Comparison of ENCODE assay signal across 11 cellular contexts in the genomic region with DNA sequence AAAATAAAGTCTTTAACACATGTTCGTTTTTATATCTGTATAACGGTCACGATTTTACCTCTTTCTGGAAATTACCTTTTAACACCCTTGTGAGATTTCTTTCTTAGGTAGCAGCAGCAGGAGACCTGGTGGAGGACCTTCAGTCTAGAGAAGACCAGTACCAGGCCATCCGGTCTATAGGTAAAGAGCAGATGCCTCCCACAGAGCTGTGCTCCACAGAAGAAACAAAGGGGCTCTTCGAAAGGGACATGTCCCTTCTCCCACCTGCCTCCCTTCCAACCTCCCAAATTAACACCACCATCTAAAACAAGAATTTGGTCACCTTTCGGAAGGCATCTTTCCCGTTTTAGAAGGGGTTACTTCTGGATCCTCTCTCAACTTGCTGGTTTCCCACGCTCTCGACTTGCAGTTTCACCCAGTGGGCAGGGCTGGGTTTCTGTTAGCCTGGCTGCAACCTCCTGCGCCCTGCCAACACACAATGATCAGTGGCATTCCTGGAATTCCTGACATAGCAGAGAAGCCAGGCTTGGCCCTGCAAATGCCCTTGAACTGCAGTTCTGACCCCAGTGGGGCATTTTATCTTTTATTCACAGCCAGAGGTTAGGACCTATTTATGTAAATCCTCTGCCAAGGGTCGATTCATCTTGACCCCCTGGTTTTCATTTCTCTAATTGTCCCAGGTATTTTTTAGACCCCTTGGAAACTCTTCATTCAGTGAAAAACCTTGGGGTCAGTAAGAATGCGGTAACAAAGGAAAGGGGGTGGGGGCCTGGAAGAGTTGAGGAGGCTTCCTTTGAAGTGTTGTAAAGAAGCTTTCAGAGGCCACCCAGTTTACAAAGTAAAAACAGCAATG.
DNase-seq lines count a peak whose midpoint lies in the region; ATAC-seq, FAIRE-seq and TF ChIP-seq lines count a peak whose summit lies in the region.
"Had no signal": no experiment of that assay in that cellular context is flagged by ENCODE, and none has a peak within 500 bp of the region (broad histone marks: within the 10 kb centered on the region; RNA-seq: fewer than 3 reads in every experiment).

No MANE protein-coding gene starts in this region.

- TF ChIP-seq RAD21 in HepG2 (CRISPR knock-in tag; IDR thresholded peaks at IDR 0.05), result no peak

- no peak overlapping the region for H2AFZ ChIP-seq in HepG2 (ENCODE audit: low read length)

- peaks cover 68% of the 10 kb centered on the region for H3K4me1 ChIP-seq in HepG2 (ENCODE audit: insufficient read depth, low read length)
- H3K4me1 ChIP-seq: BLaER1 treated with 17β-estradiol and CSF1 and Interleukin-3, amounts not matched to agents 10 nM and 100 nM had no signal

- H3K27ac ChIP-seq in coronary artery (peak overlapping the region in 1 of 2 donors; percentile 80), HepG2 (ENCODE audit: extremely low read length, insufficient read depth, low read length) (peak overlapping the region; percentile 100)
- H3K27ac ChIP-seq: BLaER1 treated with 17β-estradiol and CSF1 and Interleukin-3, amounts not matched to agents 10 nM and 100 nM had no signal

- H3K9me3 ChIP-seq in HepG2 (ENCODE audit: low read length), result no peaks in the 10 kb centered on the region

- H3K4me3 ChIP-seq in coronary artery, result peak overlapping the region; percentile 28
- H3K4me3 ChIP-seq in HepG2 (replicated peaks in 1 of 3; ENCODE audit: insufficient read depth in 1 of 3, low read depth in 2 of 3, low read length in 3 of 3), result peak overlapping the region; percentile 54 to 68 (median 63)
- H3K4me3 ChIP-seq: BLaER1 treated with 17β-estradiol and CSF1 and Interleukin-3, amounts not matched to agents 10 nM and 100 nM had no signal

- under 1% methylated on average over 9 of the region's 12 CpGs for WGBS in HepG2 (ENCODE audit: low lambda C conversion rate)

- H3K4me3 Mint-ChIP-seq in stimulated activated naive CD8-positive, alpha-beta T cell treated with anti-CD3 and anti-CD28 coated beads, Interleukin-15, Interleukin-2, amounts not matched to agents 100 ng/mL and 50 ng/mL, for 24 hours, result no peak overlapping the region

- H3K27me3 ChIP-seq in HepG2 (ENCODE audit: control insufficient read depth in 1 of 2, insufficient read depth in 2 of 2, low read length in 2 of 2), result no peaks in the 10 kb centered on the region
- H3K27me3 ChIP-seq: BLaER1 treated with 17β-estradiol and CSF1 and Interleukin-3, amounts not matched to agents 10 nM and 100 nM had no signal

- H3K79me2 ChIP-seq in HepG2 (ENCODE audit: insufficient read depth, low read length), result peaks cover 7% of the 10 kb centered on the region

- ATAC-seq in stimulated activated naive CD8-positive, alpha-beta T cell treated with anti-CD3 and anti-CD28 coated beads, Interleukin-15, Interleukin-2, amounts not matched to agents 100 U/mL and 50 U/mL, for 24 hours, result no peak
- ATAC-seq in HepG2 (peak; percentile 98), GM21515 (IDR thresholded peaks at IDR 0.05; ENCODE audit: unreplicated experiment) (no peak), GM18519 (IDR thresholded peaks at IDR 0.05; ENCODE audit: low FRiP score, unreplicated experiment) (no peak)

- no peak for DNase-seq in stimulated activated naive CD8-positive, alpha-beta T cell treated with anti-CD3 and anti-CD28 coated beads, Interleukin-15, Interleukin-2, amounts not matched to agents 100 U/mL and 50 U/mL, for 24 hours
- DNase-seq in coronary artery (ENCODE audit: low spot score), result no peak
- DNase-seq in HepG2 (ENCODE audit: low spot score), result peak; percentile 92
- no peak for DNase-seq in activated CD8-positive, alpha-beta memory T cell treated with anti-CD3 and anti-CD28 coated beads, Interleukin-2, amount 50 U/mL, for 48 hours
- no peak for DNase-seq in HCEC 1CT
- DNase-seq: activated gamma-delta T cell treated with Interleukin-2 at 50 U/mL for 16 hours, NCI-H510A treated with DMSO at 0.1 percent for 48 hours had no signal

- peak overlapping the region; percentile 97 for H3K9ac ChIP-seq in HepG2 (ENCODE audit: insufficient read depth, low read depth, low read length)
- H3K9ac ChIP-seq: BLaER1 treated with 17β-estradiol and CSF1 and Interleukin-3, amounts not matched to agents 10 nM and 100 nM had no signal

- peaks cover 51% of the 10 kb centered on the region for H3K4me1 Mint-ChIP-seq in stimulated activated naive CD8-positive, alpha-beta T cell treated with anti-CD3 and anti-CD28 coated beads, Interleukin-15, Interleukin-2, amounts not matched to agents 100 ng/mL and 50 ng/mL, for 24 hours (ENCODE audit: low read depth)

- no peaks in the 10 kb centered on the region for H3K36me3 Mint-ChIP-seq in stimulated activated naive CD8-positive, alpha-beta T cell treated with anti-CD3 and anti-CD28 coated beads, Interleukin-15, Interleukin-2, amounts not matched to agents 100 ng/mL and 50 ng/mL, for 24 hours (ENCODE audit: low read depth)

- H3K9me3 Mint-ChIP-seq in stimulated activated naive CD8-positive, alpha-beta T cell treated with anti-CD3 and anti-CD28 coated beads, Interleukin-15, Interleukin-2, amounts not matched to agents 100 ng/mL and 50 ng/mL, for 24 hours, result no peaks in the 10 kb centered on the region

- FAIRE-seq in HepG2 (lab: Jason Lieb, UNC), result peak; percentile 65

- TSS peak; percentile 96 for BruUV-seq in HepG2 (replicated peaks; lab: Mats Ljungman, UMichigan)

- TF ChIP-seq CTCF in coronary artery (IDR thresholded peaks at IDR 0.05), result no peak
- no peak for TF ChIP-seq CTCF in HepG2 (CRISPR knock-in tag; IDR thresholded peaks at IDR 0.05)

- intact Hi-C loops in HepG2 (cut with micrococcal nuclease; ENCODE audit: unreplicated experiment), result loop anchor here (10.0 kb wide), 1 partner anchor 143 kb away; no protein-coding TSS in a partner anchor

- H3K27me3 Mint-ChIP-seq in stimulated activated naive CD8-positive, alpha-beta T cell treated with anti-CD3 and anti-CD28 coated beads, Interleukin-15, Interleukin-2, amounts not matched to agents 100 ng/mL and 50 ng/mL, for 24 hours, result no peaks in the 10 kb centered on the region

- CTCF ChIA-PET in HepG2 (lab: Yijun Ruan, JAX; ENCODE audit: low intra/inter-chr PET ratio, low total read pairs), result no interaction called here

- POLR2A ChIA-PET in HepG2 (lab: Yijun Ruan, JAX), result interaction anchor here (1.0 to 2.5 kb wide), 3 partner anchors 11 to 49 kb away, joined by 3 to 9 read pairs (median 3); no protein-coding TSS in a partner anchor

- TF ChIP-seq EP300 in HepG2 (IDR thresholded peaks at IDR 0.05; ENCODE audit: low read depth in 2 of 2, low read length in 2 of 2) (peak in 1 of 2 experiments; percentile 88; a peak in 2 of 4 replicates), HepG2 (CRISPR knock-in tag; IDR thresholded peaks at IDR 0.05; ENCODE audit: borderline replicate concordance) (peak; percentile 72; the same call in 1 of the 2 replicates)

- in situ Hi-C loops in HepG2 (cut with HindIII; ENCODE audit: extremely low pct_ligation_motif_present, low pct_unique_long_range_greater_than_20kb), result no loop called here

- H3K4me2 ChIP-seq in HepG2 (ENCODE audit: low read depth, low read length), result peak overlapping the region; percentile 90
- H3K4me2 ChIP-seq: BLaER1 treated with 17β-estradiol and CSF1 and Interleukin-3, amounts not matched to agents 10 nM and 100 nM had no signal

- peaks cover 0 to 3% of the 10 kb centered on the region in 2 experiments; a peak in 2 of 5 replicates for H3K36me3 ChIP-seq in HepG2 (replicated peaks in 1 of 2; ENCODE audit: control insufficient read depth in 1 of 2, insufficient read depth in 2 of 2, low read length in 2 of 2)
- H3K36me3 ChIP-seq: BLaER1 treated with 17β-estradiol and CSF1 and Interleukin-3, amounts not matched to agents 10 nM and 100 nM had no signal

- peak overlapping the region; percentile 11 for H3K27ac Mint-ChIP-seq in stimulated activated naive CD8-positive, alpha-beta T cell treated with anti-CD3 and anti-CD28 coated beads, Interleukin-15, Interleukin-2, amounts not matched to agents 100 ng/mL and 50 ng/mL, for 24 hours

- no peaks in the 10 kb centered on the region for H4K20me1 ChIP-seq in HepG2 (ENCODE audit: insufficient read depth, low read length)
- H4K20me1 ChIP-seq: BLaER1 treated with 17β-estradiol and CSF1 and Interleukin-3, amounts not matched to agents 10 nM and 100 nM had no signal

- peak; percentile 50 to 72; a peak in 3 of 4 replicates for TF ChIP-seq POLR2A in HepG2 (IDR thresholded peaks at IDR 0.05; ENCODE audit: insufficient read depth in 1 of 2, low read depth in 2 of 2, low read length in 2 of 2)

TF ChIP-seq in HepG2, 621 proteins besides CTCF, POLR2A, EP300 and RAD21 (continues in another document):
- TF ChIP-seq KLF11 (CRISPR knock-in tag; IDR thresholded peaks at IDR 0.05), result no peak
- no peak for TF ChIP-seq ZSCAN5A (CRISPR knock-in tag; IDR thresholded peaks at IDR 0.05; ENCODE audit: borderline replicate concordance)
- TF ChIP-seq SMAD3 (CRISPR knock-in tag; IDR thresholded peaks at IDR 0.05), result no peak
- TF ChIP-seq ZNF761 (CRISPR knock-in tag; conservative IDR thresholded peaks at IDR 0.05), result no peak
- TF ChIP-seq ZNF614 (CRISPR knock-in tag; IDR thresholded peaks at IDR 0.05; ENCODE audit: borderline replicate concordance), result no peak
- no peak for TF ChIP-seq ZBTB3 (CRISPR knock-in tag; IDR thresholded peaks at IDR 0.05; ENCODE audit: borderline replicate concordance, low read depth)
- peak; percentile 83 for TF ChIP-seq SOX5 (CRISPR knock-in tag; IDR thresholded peaks at IDR 0.05; ENCODE audit: borderline replicate concordance)
- peak; percentile 52; the same call in 1 of the 2 replicates for TF ChIP-seq TFAP4 (IDR thresholded peaks at IDR 0.05; ENCODE audit: borderline replicate concordance, low read depth)
- peak; percentile 44; the same call in 1 of the 2 replicates for TF ChIP-seq TAF1 (CRISPR knock-in tag; IDR thresholded peaks at IDR 0.05)
